In genomic region chr11:75849917-75850316, GRCh38 we compare ENCODE assay signal across 29 cellular contexts. TPM values are rescaled to one million over a fixed set of nuclear protein-coding genes. Genes with fewer than 3 reads are reported as not detected.
A peak's percentile ranks its signal among the peaks of the same experiment; 100 is the strongest.
DNase-seq lines count a peak whose midpoint lies in the region; ATAC-seq and TF ChIP-seq lines count a peak whose summit lies in the region.
"Had no signal": no experiment of that assay in that cellular context is flagged by ENCODE, and none has a peak within 500 bp of the region (broad histone marks: within the 10 kb centered on the region; RNA-seq: fewer than 3 reads in every experiment).

No MANE protein-coding gene starts in this region.

- DNase-seq in DMS 273 (lab: John Stamatoyannopoulos, UW; ENCODE audit: unreplicated experiment) (peak; percentile 4), DMS 273 treated with DMSO at 0.1 percent for 48 hours (lab: John Stamatoyannopoulos, UW) (no peak), activated B cell treated with CpG ODN at 0.5 μM for 24 hours (no peak), nephron progenitor cell (no peak), mammary epithelial cell (no peak)
- DNase-seq in T-helper 2 cell treated with Interferon-gamma antibody and Interleukin-4, amounts not matched to agents 5 μg/mL and 100 μg/mL, for 36 hours (ENCODE audit: low spot score) = no peak
- DNase-seq: DMS53; foreskin fibroblast; GOT3; heart right ventricle; KG1; kidney glomerular epithelial cell; MM.1S; NCI-H1417; NCI-H2081; NCI-H226; NCI-H748 treated with DMSO at 0.1 percent for 48 hours; sigmoid colon; stimulated activated CD4-positive, alpha-beta T cell treated with anti-CD3 and anti-CD28 coated beads, Interleukin-4, amount 100 ng/mL, for 24 hours; T1000 had no signal

- dilution Hi-C loops in mammary epithelial cell (cut with HindIII; ENCODE audit: low sequenced_read_pairs) = loop anchor here (10.0 kb wide), 1 partner anchor 65 kb away; no protein-coding TSS in a partner anchor

- no peaks in the 10 kb centered on the region for H3K9me3 ChIP-seq in HEK293 (ENCODE audit: control insufficient read depth, insufficient read depth, low read depth, low read length)
- H3K9me3 ChIP-seq in mammary epithelial cell (replicated peaks; ENCODE audit: insufficient read depth, low read length) = no peaks in the 10 kb centered on the region
- H3K9me3 ChIP-seq: neutrophil, sigmoid colon, thoracic aorta had no signal

- H3K27me3 ChIP-seq in mammary epithelial cell (ENCODE audit: insufficient read depth, low read length) = peaks cover 2% of the 10 kb centered on the region
- H3K27me3 ChIP-seq: heart right ventricle, neutrophil, sigmoid colon had no signal

- BruUV-seq in mammary epithelial cell (replicated peaks; lab: Mats Ljungman, UMichigan) = no TSS peak

- H3K4me3 Mint-ChIP-seq in activated B cell treated with CpG ODN at 0.5 μM for 24 hours (peak overlapping the region; percentile 8), nephron progenitor cell (no peak overlapping the region)
- H3K4me3 Mint-ChIP-seq in T-helper 2 cell treated with Interferon-gamma antibody and Interleukin-4, amounts not matched to agents 5 μg/mL and 100 μg/mL, for 36 hours = no peak overlapping the region
- H3K4me3 Mint-ChIP-seq: activated naive CD4-positive, alpha-beta T cell treated with anti-CD3 and anti-CD28 coated beads, Interleukin-2, amount 50 U/mL, for 24 hours; stimulated activated effector memory CD8-positive, alpha-beta T cell treated with anti-CD3 and anti-CD28 coated beads, Interleukin-12 subunit alpha, Interleukin-12 subunit beta, amount 100 ng/mL, for 72 hours had no signal

- H3K27me3 Mint-ChIP-seq in activated B cell treated with CpG ODN at 0.5 μM for 24 hours (no peaks in the 10 kb centered on the region), nephron progenitor cell (ENCODE audit: low read depth, poor library complexity) (no peaks in the 10 kb centered on the region)
- no peaks in the 10 kb centered on the region for H3K27me3 Mint-ChIP-seq in T-helper 2 cell treated with Interferon-gamma antibody and Interleukin-4, amounts not matched to agents 5 μg/mL and 100 μg/mL, for 36 hours (ENCODE audit: low read depth)
- H3K27me3 Mint-ChIP-seq: activated naive CD4-positive, alpha-beta T cell treated with anti-CD3 and anti-CD28 coated beads, Interleukin-2, amount 50 U/mL, for 24 hours had no signal

- H3K4me3 ChIP-seq in HEK293 (ENCODE audit: low read depth, low read length) = no peak overlapping the region
- H3K4me3 ChIP-seq in mammary epithelial cell (replicated peaks in 1 of 3; ENCODE audit: insufficient read depth in 1 of 3, low read depth in 2 of 3, low read length in 3 of 3) = no peak overlapping the region
- H3K4me3 ChIP-seq: heart right ventricle, lung, sigmoid colon, thoracic aorta had no signal

- in situ Hi-C loops in mammary epithelial cell (cut with MboI; ENCODE audit: low sequenced_read_pairs in 2 of 2) = loop anchor here in 1 of 2 donors (25.0 kb wide), 1 partner anchor 138 kb away; the partner anchor contains the start of gene MOGAT2

- H3K4me2 ChIP-seq in mammary epithelial cell (ENCODE audit: insufficient read depth, low read depth, low read length) = no peak overlapping the region

- POLR2A ChIA-PET in HEK293 (lab: Yijun Ruan, JAX) = no interaction called here
- POLR2A ChIA-PET in activated B cell treated with CpG ODN at 0.5 μM for 24 hours (lab: Charles Lee) = no interaction called here

- H3K4me1 ChIP-seq in HEK293 (ENCODE audit: control insufficient read depth, insufficient read depth, low read length) (no peaks in the 10 kb centered on the region), mammary epithelial cell (ENCODE audit: insufficient read depth, low read length) (no peaks in the 10 kb centered on the region)

- H3K9me3 Mint-ChIP-seq in activated B cell treated with CpG ODN at 0.5 μM for 24 hours = no peaks in the 10 kb centered on the region
- peaks cover 11% of the 10 kb centered on the region for H3K9me3 Mint-ChIP-seq in nephron progenitor cell
- no peaks in the 10 kb centered on the region for H3K9me3 Mint-ChIP-seq in T-helper 2 cell treated with Interferon-gamma antibody and Interleukin-4, amounts not matched to agents 5 μg/mL and 100 μg/mL, for 36 hours
- H3K9me3 Mint-ChIP-seq: activated naive CD4-positive, alpha-beta T cell treated with anti-CD3 and anti-CD28 coated beads, Interleukin-2, amount 50 U/mL, for 24 hours; stimulated activated effector memory CD8-positive, alpha-beta T cell treated with anti-CD3 and anti-CD28 coated beads, Interleukin-12 subunit alpha, Interleukin-12 subunit beta, amount 100 ng/mL, for 72 hours had no signal

- no peaks in the 10 kb centered on the region for H3K36me3 ChIP-seq in HEK293 (ENCODE audit: control insufficient read depth in 2 of 2, insufficient read depth in 1 of 2, low read length in 2 of 2)
- peaks cover 4% of the 10 kb centered on the region for H3K36me3 ChIP-seq in mammary epithelial cell (ENCODE audit: insufficient read depth, low read length)
- H3K36me3 ChIP-seq: thoracic aorta had no signal

- H3K36me3 Mint-ChIP-seq in activated B cell treated with CpG ODN at 0.5 μM for 24 hours (ENCODE audit: low read depth) = peaks cover 61% of the 10 kb centered on the region
- peaks cover 28% of the 10 kb centered on the region for H3K36me3 Mint-ChIP-seq in nephron progenitor cell (ENCODE audit: low read depth)
- H3K36me3 Mint-ChIP-seq in T-helper 2 cell treated with Interferon-gamma antibody and Interleukin-4, amounts not matched to agents 5 μg/mL and 100 μg/mL, for 36 hours (ENCODE audit: low read depth) = peaks cover 11% of the 10 kb centered on the region

- no peak for TF ChIP-seq CTCF in HEK293 (tag by site-specific recombination; IDR thresholded peaks at IDR 0.05)
- no peak for TF ChIP-seq CTCF in activated B cell treated with CpG ODN at 0.5 μM for 24 hours (IDR thresholded peaks at IDR 0.05)
- no peak for TF ChIP-seq CTCF in nephron progenitor cell (IDR thresholded peaks at IDR 0.05)
- TF ChIP-seq CTCF in mammary epithelial cell (conservative IDR thresholded peaks at IDR 0.05 in 1 of 2, IDR thresholded peaks at IDR 0.05 in 1 of 2; ENCODE audit: extremely low read depth in 1 of 2, insufficient read depth in 1 of 2, low read depth in 1 of 2, low read length in 2 of 2) = no peak

- H3K9ac ChIP-seq in mammary epithelial cell (ENCODE audit: insufficient read depth, low read length) = no peak overlapping the region

- H3K27ac Mint-ChIP-seq in activated B cell treated with CpG ODN at 0.5 μM for 24 hours (peak overlapping the region; percentile 42), nephron progenitor cell (peak overlapping the region; percentile 2)
- no peak overlapping the region for H3K27ac Mint-ChIP-seq in T-helper 2 cell treated with Interferon-gamma antibody and Interleukin-4, amounts not matched to agents 5 μg/mL and 100 μg/mL, for 36 hours
- H3K27ac Mint-ChIP-seq: activated naive CD4-positive, alpha-beta T cell treated with anti-CD3 and anti-CD28 coated beads, Interleukin-2, amount 50 U/mL, for 24 hours; stimulated activated effector memory CD8-positive, alpha-beta T cell treated with anti-CD3 and anti-CD28 coated beads, Interleukin-12 subunit alpha, Interleukin-12 subunit beta, amount 100 ng/mL, for 72 hours had no signal

- H3K27ac ChIP-seq in HEK293 (ENCODE audit: extremely low read depth, low read depth, low read length) = no peak overlapping the region
- no peak overlapping the region for H3K27ac ChIP-seq in mammary epithelial cell (ENCODE audit: insufficient read depth, low read depth, low read length)
- H3K27ac ChIP-seq: 22Rv1 had no signal

- ATAC-seq in activated B cell treated with CpG ODN at 0.5 μM for 24 hours (ENCODE audit: low read depth) = no peak
- no peak for ATAC-seq in HG03469 (IDR thresholded peaks at IDR 0.05; ENCODE audit: unreplicated experiment)
- ATAC-seq: esophagus mucosa; heart right ventricle; stimulated activated effector memory CD8-positive, alpha-beta T cell treated with anti-CD3 and anti-CD28 coated beads, Interleukin-12 subunit alpha, Interleukin-12 subunit beta, amount 100 ng/mL, for 72 hours had no signal

- H3K4me1 Mint-ChIP-seq in activated B cell treated with CpG ODN at 0.5 μM for 24 hours (peaks cover 59% of the 10 kb centered on the region), nephron progenitor cell (no peaks in the 10 kb centered on the region)
- H3K4me1 Mint-ChIP-seq in T-helper 2 cell treated with Interferon-gamma antibody and Interleukin-4, amounts not matched to agents 5 μg/mL and 100 μg/mL, for 36 hours (ENCODE audit: low read depth) = peaks cover 16% of the 10 kb centered on the region

- peaks cover 20% of the 10 kb centered on the region for H3K79me2 ChIP-seq in mammary epithelial cell (ENCODE audit: insufficient read depth, low read length)

- H4K20me1 ChIP-seq in mammary epithelial cell (ENCODE audit: insufficient read depth, low read length) = peaks cover 7% of the 10 kb centered on the region

- no peak overlapping the region for H2AFZ ChIP-seq in mammary epithelial cell (ENCODE audit: low read depth, low read length)

- intact Hi-C loops in activated B cell treated with CpG ODN at 0.5 μM for 24 hours (cut with micrococcal nuclease) = loop anchor here (2.0 kb wide), 2 partner anchors 13 to 17 kb away; no protein-coding TSS in a partner anchor
- intact Hi-C loops in mammary epithelial cell (cut with micrococcal nuclease) = loop anchor here (10.0 kb wide), 1 partner anchor 405 kb away; no protein-coding TSS in a partner anchor

- CTCF ChIA-PET in HEK293 (lab: Yijun Ruan, JAX) = no interaction called here
- CTCF ChIA-PET in activated B cell treated with CpG ODN at 0.5 μM for 24 hours (lab: Charles Lee) = no interaction called here
- CTCF ChIA-PET in mammary epithelial cell (lab: Charles Lee; ENCODE audit: low non-redundant PET) = no interaction called here

TF ChIP-seq in HEK293, 187 proteins besides CTCF, POLR2A, EP300 and RAD21:
- TF ChIP-seq ZNF600 (tag by site-specific recombination; IDR thresholded peaks at IDR 0.05) = no peak
- TF ChIP-seq SP2 (tag by site-specific recombination; IDR thresholded peaks at IDR 0.05) = peak; percentile 29; the same call in 1 of the 2 replicates

RNA-seq across cellular contexts. Expression of gene UVRAG, which starts 34.9 kb away (rescaled TPM):
- total RNA-seq in activated B cell treated with CpG ODN at 0.5 μM for 24 hours (86.8 and 103 TPM in 2 replicates), mammary epithelial cell (10 to 100 TPM; 17.5 to 20.4 TPM)
- 6.9 TPM for polyA plus RNA-seq in mammary epithelial cell
- 18.1 TPM for polyA minus RNA-seq in mammary epithelial cell
